In genomic region chr3:129343643-129344360, GRCh38 we compare ENCODE assay signal across 8 cellular contexts.
DNase-seq lines count a peak whose midpoint lies in the region; ATAC-seq and TF ChIP-seq lines count a peak whose summit lies in the region.

No MANE protein-coding gene starts in this region.

- POLR2A ChIA-PET in CD8-positive, alpha-beta T cell (lab: Charles Lee), result no interaction called here

- TF ChIP-seq POLR2A in NB4 (IDR thresholded peaks at IDR 0.05; ENCODE audit: extremely low read depth, insufficient read length), result no peak
- no peak for TF ChIP-seq POLR2A in prostate gland (IDR thresholded peaks at IDR 0.05)

- DNase-seq in CD8-positive, alpha-beta T cell, result peak in 3 of 7 experiments; percentile 12 to 25 (median 24)
- peak; percentile 25 for DNase-seq in NB4 (ENCODE audit: low read depth)
- DNase-seq in activated naive CD8-positive, alpha-beta T cell treated with anti-CD3 and anti-CD28 coated beads for 36 hours, result peak; percentile 50
- peak; percentile 56 for DNase-seq in stimulated activated CD4-positive, alpha-beta T cell treated with anti-CD3 and anti-CD28 coated beads, Interleukin-15, amount 100 ng/mL, for 24 hours
- no peak for DNase-seq in NCI-H748 (lab: John Stamatoyannopoulos, UW; ENCODE audit: unreplicated experiment)
- DNase-seq in prostate gland (ENCODE audit: low spot score), result no peak

- peaks cover 16% of the 10 kb centered on the region for H3K27me3 Mint-ChIP-seq in CD8-positive, alpha-beta T cell (ENCODE audit: low read depth)
- H3K27me3 Mint-ChIP-seq in activated naive CD8-positive, alpha-beta T cell treated with anti-CD3 and anti-CD28 coated beads for 36 hours, result peaks cover 29% of the 10 kb centered on the region

- no peaks in the 10 kb centered on the region for H3K9me3 ChIP-seq in CD8-positive, alpha-beta T cell (ENCODE audit: low read length)
- no peaks in the 10 kb centered on the region for H3K9me3 ChIP-seq in iPS-15b (ENCODE audit: control insufficient read depth, insufficient read depth, low read length)
- no peaks in the 10 kb centered on the region for H3K9me3 ChIP-seq in prostate gland

- H3K4me1 ChIP-seq in CD8-positive, alpha-beta T cell (ENCODE audit: insufficient read depth, low read length), result peaks cover 4% of the 10 kb centered on the region
- H3K4me1 ChIP-seq in iPS-15b (ENCODE audit: control insufficient read depth, insufficient read depth, low read length) (no peaks in the 10 kb centered on the region), prostate gland (replicated peaks) (peaks cover 5% of the 10 kb centered on the region)

- H3K4me3 Mint-ChIP-seq in CD8-positive, alpha-beta T cell, result peak overlapping the region; percentile 42
- no peak overlapping the region for H3K4me3 Mint-ChIP-seq in activated naive CD8-positive, alpha-beta T cell treated with anti-CD3 and anti-CD28 coated beads for 36 hours

- peaks cover 3% of the 10 kb centered on the region for H3K4me1 Mint-ChIP-seq in CD8-positive, alpha-beta T cell (ENCODE audit: low read depth)
- H3K4me1 Mint-ChIP-seq in activated naive CD8-positive, alpha-beta T cell treated with anti-CD3 and anti-CD28 coated beads for 36 hours, result peaks cover 3% of the 10 kb centered on the region

- no peaks in the 10 kb centered on the region for H3K36me3 ChIP-seq in CD8-positive, alpha-beta T cell (ENCODE audit: insufficient read depth, low read length)
- H3K36me3 ChIP-seq in iPS-15b (ENCODE audit: control insufficient read depth, insufficient read depth, low read length), result no peaks in the 10 kb centered on the region
- no peaks in the 10 kb centered on the region for H3K36me3 ChIP-seq in prostate gland

- CTCF ChIA-PET in CD8-positive, alpha-beta T cell (lab: Charles Lee), result no interaction called here

- peak; percentile 72 for ATAC-seq in CD8-positive, alpha-beta T cell
- ATAC-seq in HG03571 (IDR thresholded peaks at IDR 0.05; ENCODE audit: unreplicated experiment), result no peak

- H3K4me3 ChIP-seq in CD8-positive, alpha-beta T cell (ENCODE audit: low read depth, low read length), result peak overlapping the region; percentile 21
- H3K4me3 ChIP-seq in NB4 (ENCODE audit: low read depth, low read length) (no peak overlapping the region), iPS-15b (ENCODE audit: low read depth, low read length) (peak overlapping the region; percentile 58), prostate gland (peak overlapping the region in 1 of 2 donors; percentile 9)

- 26% methylated on average over 26 of the region's 39 CpGs for WGBS in prostate gland

- no peaks in the 10 kb centered on the region for H3K36me3 Mint-ChIP-seq in CD8-positive, alpha-beta T cell
- H3K36me3 Mint-ChIP-seq in activated naive CD8-positive, alpha-beta T cell treated with anti-CD3 and anti-CD28 coated beads for 36 hours, result no peaks in the 10 kb centered on the region

- H3K27ac Mint-ChIP-seq in CD8-positive, alpha-beta T cell, result no peak overlapping the region
- no peak overlapping the region for H3K27ac Mint-ChIP-seq in activated naive CD8-positive, alpha-beta T cell treated with anti-CD3 and anti-CD28 coated beads for 36 hours

- TF ChIP-seq CTCF in CD8-positive, alpha-beta T cell (IDR thresholded peaks at IDR 0.05), result peak; percentile 37
- peak; percentile 18 for TF ChIP-seq CTCF in NB4 (IDR thresholded peaks at IDR 0.05; ENCODE audit: low read depth, low read length)
- TF ChIP-seq CTCF in prostate gland (IDR thresholded peaks at IDR 0.05), result peak in 2 of 4 experiments; percentile 10 to 50

- intact Hi-C loops in CD8-positive, alpha-beta T cell (cut with DNase I, micrococcal nuclease), result no loop called here
- intact Hi-C loops in prostate gland (cut with DNase I), result no loop called here

- H3K9me3 Mint-ChIP-seq in CD8-positive, alpha-beta T cell, result no peaks in the 10 kb centered on the region
- H3K9me3 Mint-ChIP-seq in activated naive CD8-positive, alpha-beta T cell treated with anti-CD3 and anti-CD28 coated beads for 36 hours, result no peaks in the 10 kb centered on the region

- no peak overlapping the region for H3K9ac ChIP-seq in iPS-15b (ENCODE audit: low read depth, low read length)

- no peaks in the 10 kb centered on the region for H3K27me3 ChIP-seq in CD8-positive, alpha-beta T cell (ENCODE audit: insufficient read depth, low read length)
- H3K27me3 ChIP-seq in iPS-15b (ENCODE audit: control insufficient read depth, insufficient read depth, low read length), result no peaks in the 10 kb centered on the region
- H3K27me3 ChIP-seq in prostate gland (replicated peaks; ENCODE audit: insufficient read depth), result no peaks in the 10 kb centered on the region

- H3K27ac ChIP-seq in CD8-positive, alpha-beta T cell (ENCODE audit: low read depth, low read length), result no peak overlapping the region
- H3K27ac ChIP-seq in prostate gland, result no peak overlapping the region

Comparison
In these comparisons a context has a peak if more than half of its experiments do, and no peak if none do; other contexts are left out.
1. DNase-seq: peak in NB4 (single experiment), activated naive CD8-positive, alpha-beta T cell treated with anti-CD3 and anti-CD28 coated beads for 36 hours (single experiment) and stimulated activated CD4-positive, alpha-beta T cell treated with anti-CD3 and anti-CD28 coated beads, Interleukin-15, amount 100 ng/mL, for 24 hours (single experiment); none in NCI-H748 (single experiment) and prostate gland (single experiment).